ENCODE assay signal across 20 cellular contexts in the genomic region with DNA sequence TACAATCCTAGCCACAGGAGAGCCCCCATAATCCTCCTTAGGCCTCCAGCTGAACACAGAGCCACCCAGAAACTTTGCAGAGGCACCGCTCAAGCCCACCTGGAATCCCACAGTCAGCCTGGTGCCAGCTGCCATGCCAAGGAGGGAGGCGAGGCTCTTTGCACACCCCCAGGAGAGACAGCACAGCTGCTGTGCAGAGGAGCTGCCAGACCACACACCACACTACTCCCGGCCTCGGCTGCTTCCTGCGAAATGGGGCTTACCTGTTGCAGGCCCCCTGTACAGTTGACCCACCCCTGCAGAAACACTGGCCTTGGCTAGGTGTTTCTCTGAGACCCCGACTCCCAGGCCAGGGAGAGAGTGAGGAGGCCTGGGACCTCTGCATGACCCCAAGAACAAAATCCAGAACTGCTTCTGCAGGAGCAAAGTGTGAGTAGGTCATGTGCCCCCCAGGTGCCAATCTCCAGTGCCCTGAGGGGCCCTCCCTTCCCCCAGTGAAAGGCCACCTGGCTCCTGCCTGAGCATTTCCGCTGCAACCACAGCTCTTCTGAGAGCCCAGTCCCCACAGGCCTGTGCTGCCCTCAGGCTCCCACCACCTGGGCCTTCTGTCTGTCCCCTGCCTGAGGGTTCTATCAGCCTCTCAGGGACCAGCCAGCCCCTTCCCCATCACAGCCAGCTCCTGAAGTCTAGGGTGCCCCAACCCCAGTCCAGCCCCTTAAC.
DNase-seq lines count a peak whose midpoint lies in the region; ATAC-seq and TF ChIP-seq lines count a peak whose summit lies in the region.
"Had no signal": no experiment of that assay in that cellular context is flagged by ENCODE, and none has a peak within 500 bp of the region (broad histone marks: within the 10 kb centered on the region; RNA-seq: fewer than 3 reads in every experiment).

No MANE protein-coding gene starts in this region.

- no peak overlapping the region for H2AFZ ChIP-seq in GM23338
- no peak overlapping the region for H2AFZ ChIP-seq in SU-DHL-6 (ENCODE audit: low read depth, low read length, severe bottlenecking)

- H3K4me3 Mint-ChIP-seq in GM23338 = no peak overlapping the region
- H3K4me3 Mint-ChIP-seq in stimulated activated memory B cell treated with anti-CD40 and anti-IgM and Interleukin-4, amounts not matched to agents 10 μg/mL and 1 μg/mL and 100 μg/mL, for 72 hours = no peak overlapping the region
- H3K4me3 Mint-ChIP-seq: activated CD8-positive, alpha-beta memory T cell treated with anti-CD3 and anti-CD28 coated beads, Interleukin-2, amount 10 ng/mL, durations not matched to agents 7 days and 5 days; stimulated activated naive CD8-positive, alpha-beta T cell treated with anti-CD3 and anti-CD28 coated beads, Interleukin-15, Interleukin-2, amounts not matched to agents 100 ng/mL and 50 ng/mL, for 24 hours; type B pancreatic cell had no signal

- no peaks in the 10 kb centered on the region for H3K4me1 ChIP-seq in GM23338 (ENCODE audit: insufficient read depth)
- H3K4me1 ChIP-seq: colonic mucosa, heart right ventricle had no signal

- no peaks in the 10 kb centered on the region for H3K27me3 Mint-ChIP-seq in GM23338 (ENCODE audit: insufficient read depth, low read depth, poor library complexity)
- H3K27me3 Mint-ChIP-seq in stimulated activated memory B cell treated with anti-CD40 and anti-IgM and Interleukin-4, amounts not matched to agents 10 μg/mL and 1 μg/mL and 100 μg/mL, for 72 hours = no peaks in the 10 kb centered on the region
- H3K27me3 Mint-ChIP-seq: activated CD8-positive, alpha-beta memory T cell treated with anti-CD3 and anti-CD28 coated beads, Interleukin-2, amount 10 ng/mL, durations not matched to agents 7 days and 5 days had no signal

- no peak overlapping the region for H3K4me3 ChIP-seq in GM23338
- H3K4me3 ChIP-seq in SU-DHL-6 (ENCODE audit: insufficient read depth, low read length, poor library complexity, severe bottlenecking) = peak overlapping the region; percentile 39
- H3K4me3 ChIP-seq: colonic mucosa, heart right ventricle had no signal

- H3K27ac ChIP-seq in GM23338 (ENCODE audit: low read depth) (no peak overlapping the region), SU-DHL-6 (ENCODE audit: low read depth, low read length) (peak overlapping the region; percentile 95)
- H3K27ac ChIP-seq: brain microvascular endothelial cell, colonic mucosa, heart right ventricle, RWPE1 had no signal

- H3F3A ChIP-seq in GM23338 (replicated peaks; ENCODE audit: low read depth) (no peaks in the 10 kb centered on the region), SU-DHL-6 (ENCODE audit: insufficient read depth) (peaks cover 37% of the 10 kb centered on the region)

- H3K36me3 Mint-ChIP-seq in GM23338 (ENCODE audit: low read depth) = peaks cover 11% of the 10 kb centered on the region; the same call in 2 of the 3 replicates
- H3K36me3 Mint-ChIP-seq in stimulated activated memory B cell treated with anti-CD40 and anti-IgM and Interleukin-4, amounts not matched to agents 10 μg/mL and 1 μg/mL and 100 μg/mL, for 72 hours = no peaks in the 10 kb centered on the region
- H3K36me3 Mint-ChIP-seq: activated CD8-positive, alpha-beta memory T cell treated with anti-CD3 and anti-CD28 coated beads, Interleukin-2, amount 10 ng/mL, durations not matched to agents 7 days and 5 days; type B pancreatic cell had no signal

- DNase-seq in ELF-1 (ENCODE audit: low read depth, low spot score) (peak; percentile 30), GM23338 (ENCODE audit: low spot score) (no peak), NCI-H1436 (lab: John Stamatoyannopoulos, UW) (no peak), NCI-H2196 treated with DMSO at 0.1 percent for 48 hours (lab: John Stamatoyannopoulos, UW; ENCODE audit: unreplicated experiment) (no peak)
- DNase-seq in effector CD4-positive, alpha-beta T cell = no peak
- DNase-seq: activated CD8-positive, alpha-beta memory T cell treated with anti-CD3 and anti-CD28 coated beads, Interleukin-2, amount 10 ng/mL, durations not matched to agents 7 days and 5 days; brain microvascular endothelial cell; colonic mucosa; heart right ventricle; Kasumi-1; NCI-H1092 treated with DMSO at 0.1 percent for 48 hours; NCI-H2081; stimulated activated CD4-positive, alpha-beta T cell treated with anti-CD3 and anti-CD28 coated beads, Interleukin-1b, Interleukin-23, amount 100 ng/mL, for 48 hours had no signal

- H3K9ac ChIP-seq in SU-DHL-6 (ENCODE audit: low read length) = peak overlapping the region; percentile 56

- peaks cover 9% of the 10 kb centered on the region for H3K9me3 Mint-ChIP-seq in GM23338
- peaks cover 25% of the 10 kb centered on the region for H3K9me3 Mint-ChIP-seq in stimulated activated memory B cell treated with anti-CD40 and anti-IgM and Interleukin-4, amounts not matched to agents 10 μg/mL and 1 μg/mL and 100 μg/mL, for 72 hours

- H3K27ac Mint-ChIP-seq in GM23338 = no peak overlapping the region
- H3K27ac Mint-ChIP-seq in stimulated activated memory B cell treated with anti-CD40 and anti-IgM and Interleukin-4, amounts not matched to agents 10 μg/mL and 1 μg/mL and 100 μg/mL, for 72 hours = no peak overlapping the region
- H3K27ac Mint-ChIP-seq: activated CD8-positive, alpha-beta memory T cell treated with anti-CD3 and anti-CD28 coated beads, Interleukin-2, amount 10 ng/mL, durations not matched to agents 7 days and 5 days; progenitor cell of endocrine pancreas; stimulated activated naive CD8-positive, alpha-beta T cell treated with anti-CD3 and anti-CD28 coated beads, Interleukin-15, Interleukin-2, amounts not matched to agents 100 ng/mL and 50 ng/mL, for 24 hours; type B pancreatic cell had no signal

- peaks cover 3% of the 10 kb centered on the region; the same call in 2 of the 3 replicates for H3K4me1 Mint-ChIP-seq in GM23338
- H3K4me1 Mint-ChIP-seq in stimulated activated memory B cell treated with anti-CD40 and anti-IgM and Interleukin-4, amounts not matched to agents 10 μg/mL and 1 μg/mL and 100 μg/mL, for 72 hours = no peaks in the 10 kb centered on the region
- H3K4me1 Mint-ChIP-seq: activated CD8-positive, alpha-beta memory T cell treated with anti-CD3 and anti-CD28 coated beads, Interleukin-2, amount 10 ng/mL, durations not matched to agents 7 days and 5 days had no signal

- H3K9me2 ChIP-seq in GM23338 (ENCODE audit: insufficient read depth) = no peaks in the 10 kb centered on the region
- H3K9me2 ChIP-seq in SU-DHL-6 (replicated peaks; ENCODE audit: insufficient read depth, low read length) = no peaks in the 10 kb centered on the region

- no peak overlapping the region for H3K4me2 ChIP-seq in GM23338
- peak overlapping the region; percentile 70 for H3K4me2 ChIP-seq in SU-DHL-6 (ENCODE audit: low read depth, low read length, poor library complexity, severe bottlenecking)

- H3K27me3 ChIP-seq in GM23338 (ENCODE audit: insufficient read depth) (no peaks in the 10 kb centered on the region), SU-DHL-6 (ENCODE audit: low read length) (no peaks in the 10 kb centered on the region)
- H3K27me3 ChIP-seq: brain microvascular endothelial cell, colonic mucosa had no signal

- H4K20me1 ChIP-seq in GM23338 (replicated peaks; ENCODE audit: insufficient read depth) = no peaks in the 10 kb centered on the region
- no peaks in the 10 kb centered on the region for H4K20me1 ChIP-seq in SU-DHL-6 (ENCODE audit: low read depth, low read length)

- H3K79me2 ChIP-seq in GM23338 (replicated peaks; ENCODE audit: insufficient read depth) (no peaks in the 10 kb centered on the region), SU-DHL-6 (ENCODE audit: insufficient read depth, low read length) (peaks cover 12% of the 10 kb centered on the region; the same call in 1 of the 2 replicates)

- H3K9me3 ChIP-seq in SU-DHL-6 (ENCODE audit: insufficient read depth, low read length) = peaks cover 3% of the 10 kb centered on the region; the same call in 1 of the 2 replicates
- H3K9me3 ChIP-seq: colonic mucosa had no signal

- H3K36me3 ChIP-seq in GM23338 (ENCODE audit: insufficient read depth) (no peaks in the 10 kb centered on the region), SU-DHL-6 (ENCODE audit: low read length) (peaks cover 5% of the 10 kb centered on the region)
- H3K36me3 ChIP-seq: brain microvascular endothelial cell, colonic mucosa, heart right ventricle had no signal

- TF ChIP-seq CTCF in GM23338 (conservative IDR thresholded peaks at IDR 0.05; ENCODE audit: low read depth in 2 of 2) (no peak), SU-DHL-6 (IDR thresholded peaks at IDR 0.05; ENCODE audit: insufficient read depth, low read length, poor library complexity, severe bottlenecking) (no peak)

- peak; percentile 14; the same call in 2 of the 3 replicates for ATAC-seq in GM23338
- ATAC-seq in stimulated activated memory B cell treated with anti-CD40 and anti-IgM and Interleukin-4, amounts not matched to agents 10 μg/mL and 1 μg/mL and 100 μg/mL, for 72 hours = peak; percentile 20
- ATAC-seq: activated CD8-positive, alpha-beta memory T cell treated with anti-CD3 and anti-CD28 coated beads, Interleukin-2, amount 10 ng/mL, durations not matched to agents 7 days and 5 days; SK-N-SH treated with all-trans-retinoic acid at 6 μM for 48 hours had no signal

TF ChIP-seq in GM23338, 12 proteins besides CTCF, POLR2A, EP300 and RAD21 (continues in another document):
- TF ChIP-seq ZNF114 (CRISPR knock-in tag; IDR thresholded peaks at IDR 0.05) = no peak
- TF ChIP-seq CREB1 (CRISPR knock-in tag; IDR thresholded peaks at IDR 0.05; ENCODE audit: low read depth) = no peak
- TF ChIP-seq POLR2AphosphoS5 (IDR thresholded peaks at IDR 0.05; ENCODE audit: low read depth) = no peak
- no peak for TF ChIP-seq JUNB (IDR thresholded peaks at IDR 0.05; ENCODE audit: unreplicated experiment)
- no peak for TF ChIP-seq ZNF331 (CRISPR knock-in tag; IDR thresholded peaks at IDR 0.05; ENCODE audit: low read depth)
- no peak for TF ChIP-seq EZH2phosphoT487 (IDR thresholded peaks at IDR 0.05; ENCODE audit: unreplicated experiment)
- no peak for TF ChIP-seq NANOG (IDR thresholded peaks at IDR 0.05; ENCODE audit: borderline replicate concordance)
- no peak for TF ChIP-seq EZH2 (IDR thresholded peaks at IDR 0.05; ENCODE audit: low read depth, unreplicated experiment)
